9 cellular contexts compared by ENCODE assay signal in genomic region chr18:48785091-48785614, GRCh38.
A peak's percentile ranks its signal among the peaks of the same experiment; 100 is the strongest.
DNase-seq lines count a peak whose midpoint lies in the region; ATAC-seq and FAIRE-seq lines count a peak whose summit lies in the region.
"Had no signal": no experiment of that assay in that cellular context is flagged by ENCODE, and none has a peak within 500 bp of the region (broad histone marks: within the 10 kb centered on the region; RNA-seq: fewer than 3 reads in every experiment).

No MANE protein-coding gene starts in this region.

- peak overlapping the region; percentile 67 for H3K27ac Mint-ChIP-seq in T-helper 1 cell treated with Interleukin-12 subunit alpha and Interleukin-12 subunit beta and Interleukin-4 antibody, amounts not matched to agents 30 μg/mL and 1 μg/mL, for 36 hours
- peak overlapping the region in 1 of 2 donors; percentile 15 for H3K27ac Mint-ChIP-seq in stimulated activated naive CD8-positive, alpha-beta T cell treated with anti-CD3 and anti-CD28 coated beads, Interleukin-15, amount 100 ng/mL, for 72 hours

- no peaks in the 10 kb centered on the region for H3K36me3 Mint-ChIP-seq in T-helper 1 cell treated with Interleukin-12 subunit alpha and Interleukin-12 subunit beta and Interleukin-4 antibody, amounts not matched to agents 30 μg/mL and 1 μg/mL, for 36 hours (ENCODE audit: low read depth)

- ATAC-seq in HG02970 (IDR thresholded peaks at IDR 0.05; ENCODE audit: low FRiP score, unreplicated experiment), result peak; percentile 65
- peak; percentile 55 for ATAC-seq in stimulated activated naive CD8-positive, alpha-beta T cell treated with anti-CD3 and anti-CD28 coated beads, Interleukin-15, amount 100 ng/mL, for 72 hours
- ATAC-seq: gastrocnemius medialis had no signal

- peaks cover 15% of the 10 kb centered on the region for H3K4me1 Mint-ChIP-seq in T-helper 1 cell treated with Interleukin-12 subunit alpha and Interleukin-12 subunit beta and Interleukin-4 antibody, amounts not matched to agents 30 μg/mL and 1 μg/mL, for 36 hours (ENCODE audit: low read depth)
- H3K4me1 Mint-ChIP-seq in stimulated activated naive CD8-positive, alpha-beta T cell treated with anti-CD3 and anti-CD28 coated beads, Interleukin-15, amount 100 ng/mL, for 72 hours, result peaks cover 24% of the 10 kb centered on the region

- no peak for FAIRE-seq in urothelium cell line (lab: Jason Lieb, UNC)

- H3K4me3 Mint-ChIP-seq in T-helper 1 cell treated with Interleukin-12 subunit alpha and Interleukin-12 subunit beta and Interleukin-4 antibody, amounts not matched to agents 30 μg/mL and 1 μg/mL, for 36 hours, result no peak overlapping the region
- H3K4me3 Mint-ChIP-seq in stimulated activated naive CD8-positive, alpha-beta T cell treated with anti-CD3 and anti-CD28 coated beads, Interleukin-15, amount 100 ng/mL, for 72 hours, result peak overlapping the region in 1 of 2 donors; percentile 3

- H3K27me3 Mint-ChIP-seq in T-helper 1 cell treated with Interleukin-12 subunit alpha and Interleukin-12 subunit beta and Interleukin-4 antibody, amounts not matched to agents 30 μg/mL and 1 μg/mL, for 36 hours (ENCODE audit: low read depth), result no peaks in the 10 kb centered on the region
- H3K27me3 Mint-ChIP-seq in stimulated activated naive CD8-positive, alpha-beta T cell treated with anti-CD3 and anti-CD28 coated beads, Interleukin-15, amount 100 ng/mL, for 72 hours, result no peaks in the 10 kb centered on the region

- peak; percentile 44 for DNase-seq in stimulated activated CD4-positive, alpha-beta T cell treated with anti-CD3 and anti-CD28 coated beads, Interleukin-15, amount 100 ng/mL, for 24 hours
- no peak for DNase-seq in stimulated activated CD4-positive, alpha-beta T cell treated with anti-CD3 and anti-CD28 coated beads, Interleukin-4, amount 100 ng/mL, for 4 hours
- no peak for DNase-seq in stimulated activated naive CD8-positive, alpha-beta T cell treated with anti-CD3 and anti-CD28 coated beads, Interleukin-15, amount 100 ng/mL, for 72 hours
- no peak for DNase-seq in urothelium cell line (ENCODE audit: low spot score)
- DNase-seq in NCI-H1417 (lab: John Stamatoyannopoulos, UW), result no peak
- no peak for DNase-seq in inferior parietal cortex (ENCODE audit: extremely low spot score)

- no peaks in the 10 kb centered on the region for H3K9me3 Mint-ChIP-seq in T-helper 1 cell treated with Interleukin-12 subunit alpha and Interleukin-12 subunit beta and Interleukin-4 antibody, amounts not matched to agents 30 μg/mL and 1 μg/mL, for 36 hours
- H3K9me3 Mint-ChIP-seq in stimulated activated naive CD8-positive, alpha-beta T cell treated with anti-CD3 and anti-CD28 coated beads, Interleukin-15, amount 100 ng/mL, for 72 hours, result no peaks in the 10 kb centered on the region
